ENCODE assay signal across 19 cellular contexts in genomic region chr2:56357655-56358295, GRCh38.
DNase-seq lines count a peak whose midpoint lies in the region; ATAC-seq and TF ChIP-seq lines count a peak whose summit lies in the region.
"Had no signal": no experiment of that assay in that cellular context is flagged by ENCODE, and none has a peak within 500 bp of the region (broad histone marks: within the 10 kb centered on the region; RNA-seq: fewer than 3 reads in every experiment).

No MANE protein-coding gene starts in this region.

- CTCF ChIA-PET in SK-N-SH (lab: Yijun Ruan, JAX) = no interaction called here

- TF ChIP-seq EP300 in SK-N-SH (IDR thresholded peaks at IDR 0.05; ENCODE audit: borderline replicate concordance in 1 of 2, low read depth in 1 of 2, low read length in 1 of 2) = peak in 1 of 2 experiments; percentile 26; a peak in 1 of 4 replicates

- peaks cover 100% of the 10 kb centered on the region for H3K79me2 ChIP-seq in SK-N-SH (ENCODE audit: insufficient read depth)

- POLR2A ChIA-PET in SK-N-SH (lab: Yijun Ruan, JAX) = no interaction called here

- H3K4me1 ChIP-seq in SK-N-SH (ENCODE audit: control insufficient read depth in 1 of 2, insufficient read depth in 2 of 2, low read depth in 1 of 2, low read length in 1 of 2) = no peaks in the 10 kb centered on the region
- H3K4me1 ChIP-seq: gastrocnemius medialis had no signal

- peaks cover under 1 to 63% of the 10 kb centered on the region in 2 experiments for H3K36me3 ChIP-seq in SK-N-SH (replicated peaks in 1 of 2; ENCODE audit: control insufficient read depth in 1 of 2, insufficient read depth in 2 of 2, low read length in 1 of 2)
- H3K36me3 ChIP-seq: gastrocnemius medialis, thyroid gland had no signal

- H2AFZ ChIP-seq in SK-N-SH (ENCODE audit: low read depth) = no peak overlapping the region
- H2AFZ ChIP-seq: GM23248 had no signal

- no peak overlapping the region for H3K4me3 ChIP-seq in SK-N-SH (ENCODE audit: low read depth in 2 of 2, low read length in 1 of 2)
- H3K4me3 ChIP-seq: gastrocnemius medialis, GM23248, thyroid gland had no signal

- H3K27me3 ChIP-seq in SK-N-SH (ENCODE audit: insufficient read depth) = no peaks in the 10 kb centered on the region
- H3K27me3 ChIP-seq: gastrocnemius medialis, thyroid gland had no signal

- H4K20me1 ChIP-seq in SK-N-SH (ENCODE audit: insufficient read depth) = no peaks in the 10 kb centered on the region

- TF ChIP-seq RAD21 in SK-N-SH (IDR thresholded peaks at IDR 0.05; ENCODE audit: low read length) = no peak

- no peak overlapping the region for H3K4me2 ChIP-seq in SK-N-SH

- peaks cover 52% of the 10 kb centered on the region for H3F3A ChIP-seq in SK-N-SH (replicated peaks; ENCODE audit: insufficient read depth)

- no peak for ATAC-seq in HG02798 (IDR thresholded peaks at IDR 0.05; ENCODE audit: poor library complexity, unreplicated experiment)
- ATAC-seq in HG03097 (IDR thresholded peaks at IDR 0.05; ENCODE audit: low FRiP score, unreplicated experiment) = no peak
- ATAC-seq: gastrocnemius medialis, left colon, Right ventricle myocardium inferior, T-cell had no signal

- no peaks in the 10 kb centered on the region for H3K9me3 ChIP-seq in SK-N-SH
- H3K9me3 ChIP-seq: gastrocnemius medialis, thyroid gland had no signal

- TF ChIP-seq CTCF in SK-N-SH (IDR thresholded peaks at IDR 0.05) = no peak

- 74% methylated on average over 3 of the region's 3 CpGs for WGBS in SK-N-SH (ENCODE audit: low lambda C conversion rate)

- no peaks in the 10 kb centered on the region for H3K9me2 ChIP-seq in SK-N-SH

- H3K9ac ChIP-seq in SK-N-SH = no peak overlapping the region
- H3K9ac ChIP-seq: GM23248 had no signal

- H3K27ac ChIP-seq in SK-N-SH (ENCODE audit: low read depth in 2 of 2, low read length in 1 of 2) = peak overlapping the region in 1 of 2 experiments; percentile 45; a peak in 2 of 4 replicates
- H3K27ac ChIP-seq: 22Rv1, gastrocnemius medialis, GM23248, thyroid gland had no signal

- DNase-seq in DMS 273 (lab: John Stamatoyannopoulos, UW; ENCODE audit: unreplicated experiment) (peak; percentile 36), DMS 273 treated with DMSO at 0.1 percent for 48 hours (lab: John Stamatoyannopoulos, UW) (no peak), NCI-H2029 (lab: John Stamatoyannopoulos, UW) (peak; percentile 59), SK-N-SH (no peak), myocyte (ENCODE audit: low read depth) (peak; percentile 18), HT-29 (ENCODE audit: low spot score) (no peak)
- DNase-seq: activated CD4-positive, alpha-beta T cell treated with anti-CD3 and anti-CD28 coated beads, Interleukin-2, amount 50 U/mL, for 4 hours; activated T-cell treated with anti-CD3 and anti-CD28 coated beads, Interleukin-2, amount 50 U/mL, for 1 hour; gastrocnemius medialis; GM23248; KG1; left colon; NCI-H1105 treated with DMSO at 0.1 percent for 48 hours; T-cell; thyroid gland had no signal

TF ChIP-seq in SK-N-SH, 30 proteins besides CTCF, POLR2A, EP300 and RAD21:
- no peak for TF ChIP-seq RFX5 (IDR thresholded peaks at IDR 0.05; ENCODE audit: low read length)
- TF ChIP-seq NRF1 (IDR thresholded peaks at IDR 0.05; ENCODE audit: low read depth, low read length) = no peak
- TF ChIP-seq NFIC (IDR thresholded peaks at IDR 0.05; ENCODE audit: borderline replicate concordance) = peak; percentile 67
- no peak for TF ChIP-seq MXI1 (IDR thresholded peaks at IDR 0.05; ENCODE audit: low read depth, low read length)
- no peak for TF ChIP-seq ZBTB33 (IDR thresholded peaks at IDR 0.05; ENCODE audit: borderline replicate concordance, low read depth)
- TF ChIP-seq USF2 (IDR thresholded peaks at IDR 0.05; ENCODE audit: borderline replicate concordance, low read depth, low read length) = no peak
- TF ChIP-seq MAX (IDR thresholded peaks at IDR 0.05; ENCODE audit: low read depth) = no peak
- peak; percentile 60 for TF ChIP-seq PBX3 (IDR thresholded peaks at IDR 0.05)
- no peak for TF ChIP-seq FOXM1 (IDR thresholded peaks at IDR 0.05; ENCODE audit: low read depth)
- TF ChIP-seq POLR2AphosphoS5 (IDR thresholded peaks at IDR 0.05; ENCODE audit: low read depth, low read length) = no peak
- no peak for TF ChIP-seq TEAD4 (IDR thresholded peaks at IDR 0.05; ENCODE audit: borderline replicate concordance, insufficient read depth)
- no peak for TF ChIP-seq RXRA (IDR thresholded peaks at IDR 0.05; ENCODE audit: borderline replicate concordance, low read depth)
- TF ChIP-seq TAF1 (IDR thresholded peaks at IDR 0.05; ENCODE audit: borderline replicate concordance, low read depth, low read length) = peak; percentile 74; the same call in 1 of the 2 replicates
- no peak for TF ChIP-seq GATA2 (CRISPR knock-in tag; IDR thresholded peaks at IDR 0.05)
- TF ChIP-seq SMC3 (IDR thresholded peaks at IDR 0.05; ENCODE audit: low read depth, low read length) = no peak
- no peak for TF ChIP-seq SIN3A (IDR thresholded peaks at IDR 0.05; ENCODE audit: borderline replicate concordance, low read depth, low read length)
- no peak for TF ChIP-seq RCOR1 (IDR thresholded peaks at IDR 0.05; ENCODE audit: low read length)
- TF ChIP-seq GABPA (IDR thresholded peaks at IDR 0.05; ENCODE audit: low read depth) = no peak
- TF ChIP-seq TCF12 (IDR thresholded peaks at IDR 0.05) = peak; percentile 59
- no peak for TF ChIP-seq IRF3 (IDR thresholded peaks at IDR 0.05; ENCODE audit: low read depth, low read length)
- TF ChIP-seq FOXJ3 (CRISPR knock-in tag; IDR thresholded peaks at IDR 0.05) = no peak
- peak; percentile 46; the same call in 1 of the 2 replicates for TF ChIP-seq FOSL2 (IDR thresholded peaks at IDR 0.05; ENCODE audit: borderline replicate concordance, low read depth)
- TF ChIP-seq USF1 (IDR thresholded peaks at IDR 0.05; ENCODE audit: borderline replicate concordance, low read depth) = no peak
- TF ChIP-seq MEF2A (IDR thresholded peaks at IDR 0.05; ENCODE audit: borderline replicate concordance, low read depth) = no peak
- no peak for TF ChIP-seq YY1 (IDR thresholded peaks at IDR 0.05; ENCODE audit: low read depth)
- TF ChIP-seq JUND (IDR thresholded peaks at IDR 0.05) = peak; percentile 23; the same call in 1 of the 2 replicates
- TF ChIP-seq EZH2phosphoT487 (IDR thresholded peaks at IDR 0.05; ENCODE audit: borderline replicate concordance, low read depth) = no peak

Comparison
In these comparisons a context has a peak if more than half of its experiments do, and no peak if none do; other contexts are left out.
1. DNase-seq: peak in DMS 273 (single experiment), NCI-H2029 (single experiment) and myocyte (single experiment); none in DMS 273 treated with DMSO at 0.1 percent for 48 hours (single experiment), SK-N-SH (single experiment) and HT-29 (single experiment).